ENCODE assay signal across 34 cellular contexts in genomic region chr6:47983491-47983890, GRCh38.
"Had no signal": no experiment of that assay in that cellular context is flagged by ENCODE, and none has a peak within 500 bp of the region (broad histone marks: within the 10 kb centered on the region; RNA-seq: fewer than 3 reads in every experiment).

No MANE protein-coding gene starts in this region.

- H3K4me2 ChIP-seq: KMS-11 had no signal

- H3K27ac ChIP-seq: KMS-11 had no signal

- H3K36me3 ChIP-seq: MG63 had no signal

- H3K9me3 ChIP-seq: MG63 had no signal

- H3K4me3 ChIP-seq: MG63 had no signal

- H3K27me3 ChIP-seq: MG63 had no signal

- DNase-seq: Karpas-422, Kasumi-1, MG63, MM.1S, MV-4-11, NCI-H1048, NCI-H1092, NCI-H1092 treated with DMSO at 0.1 percent for 48 hours, NCI-H1105, NCI-H1105 treated with DMSO at 0.1 percent for 48 hours, NCI-H1417, NCI-H1417 treated with DMSO at 0.1 percent for 48 hours, NCI-H1436, NCI-H1436 treated with DMSO at 0.1 percent for 48 hours, NCI-H146, NCI-H1694, NCI-H1694 treated with DMSO at 0.1 percent for 48 hours, NCI-H187, NCI-H187 treated with DMSO at 0.1 percent for 48 hours, NCI-H1930, NCI-H2029, NCI-H2029 treated with DMSO at 0.1 percent for 48 hours, NCI-H2081, NCI-H2081 treated with DMSO at 0.1 percent for 48 hours, NCI-H2107, NCI-H2171, NCI-H2171 treated with DMSO at 0.1 percent for 48 hours, NCI-H2227 treated with DMSO at 0.1 percent for 48 hours, NCI-H226, NCI-H345, NCI-H446, NCI-H446 treated with DMSO at 0.1 percent for 48 hours, NCI-H510A had no signal

- H3K9ac ChIP-seq: KMS-11 had no signal
